Comparison of ENCODE assay signal across 17 cellular contexts in the genomic region with DNA sequence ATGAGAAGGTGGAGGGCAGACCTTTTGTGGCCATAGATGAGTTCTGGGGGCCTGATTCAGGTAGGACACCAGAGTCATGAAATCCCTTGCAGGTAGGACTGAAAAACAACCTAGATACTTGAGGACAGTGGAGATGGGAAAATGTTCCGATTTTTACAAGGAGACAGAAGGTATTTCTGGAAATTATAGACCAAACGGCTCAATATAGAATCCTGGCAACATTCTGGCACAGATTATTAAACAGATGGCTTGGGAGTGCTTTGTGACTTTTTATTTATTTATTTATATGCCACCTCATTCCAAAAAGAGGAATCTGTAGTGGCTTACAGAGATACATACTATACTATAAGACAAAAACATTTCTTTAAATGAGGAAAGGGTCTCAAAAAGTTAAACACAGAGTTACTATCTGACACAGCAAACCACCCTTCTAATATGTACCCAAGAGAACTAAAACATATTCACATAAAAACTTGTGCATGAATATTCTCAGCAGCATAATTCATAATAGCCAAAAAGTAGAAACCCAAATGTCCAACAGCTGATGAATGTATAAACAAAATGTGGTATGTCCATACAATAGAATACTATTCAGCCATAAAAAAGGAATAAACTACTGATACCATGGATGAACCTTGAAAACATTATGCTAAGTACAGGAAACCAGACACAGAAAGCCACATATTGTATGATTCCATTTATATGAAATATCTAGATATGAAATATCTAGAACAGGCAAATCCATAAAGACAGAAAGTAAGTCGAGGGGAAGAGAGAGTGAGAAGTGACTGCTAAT. TPM values are rescaled to one million over a fixed set of nuclear protein-coding genes. Genes with fewer than 3 reads are reported as not detected.
DNase-seq lines count a peak whose midpoint lies in the region; ATAC-seq, FAIRE-seq and TF ChIP-seq lines count a peak whose summit lies in the region.
"Had no signal": no experiment of that assay in that cellular context is flagged by ENCODE, and none has a peak within 500 bp of the region (broad histone marks: within the 10 kb centered on the region; RNA-seq: fewer than 3 reads in every experiment).

No MANE protein-coding gene starts in this region.

- WGBS in A549 (ENCODE audit: missing lambda C conversion rate): 10% methylated on average over 3 of the region's 3 CpGs
- WGBS in K562 (ENCODE audit: insufficient coverage, low coverage, missing lambda C conversion rate): 2% methylated on average over 3 of the region's 3 CpGs

- H3K9me3 ChIP-seq in A549 (peaks cover 24% of the 10 kb centered on the region), K562 (replicated peaks; ENCODE audit: control insufficient read depth, insufficient read depth, low read depth, low read length) (peaks cover 3% of the 10 kb centered on the region; the same call in 1 of the 2 replicates)
- H3K9me3 ChIP-seq: BE2C had no signal

- H4K20me1 ChIP-seq in K562 (replicated peaks; ENCODE audit: control insufficient read depth, insufficient read depth, low read length): no peaks in the 10 kb centered on the region

- no peaks in the 10 kb centered on the region for H3K36me3 ChIP-seq in K562 (ENCODE audit: control insufficient read depth, insufficient read depth, low read length)
- H3K36me3 ChIP-seq: BE2C had no signal

- POLR2A ChIA-PET in A549 (lab: Yijun Ruan, JAX): no interaction called here
- POLR2A ChIA-PET in K562 (lab: Yijun Ruan, JAX): interaction anchor here (1.3 kb wide), 1 partner anchor 8 kb away, joined by 3 read pairs; no protein-coding TSS in a partner anchor

- 0 out of 5 replicates have a peak, but pooled peaks cover 0 to 14% of the 10 kb centered on the region in 2 experiments for H3K27me3 ChIP-seq in K562 (ENCODE audit: control insufficient read depth in 2 of 2, insufficient read depth in 2 of 2, low read length in 2 of 2)
- H3K27me3 ChIP-seq: BE2C had no signal

- H3K79me2 ChIP-seq in K562 (ENCODE audit: control insufficient read depth, insufficient read depth, low read length): no peaks in the 10 kb centered on the region

- H3K9ac ChIP-seq in K562 (ENCODE audit: insufficient read depth in 1 of 2, low read depth in 2 of 2, low read length in 2 of 2): no peak overlapping the region

- no peak for FAIRE-seq in A549 (lab: Jason Lieb, UNC)
- FAIRE-seq in K562 (lab: Jason Lieb, UNC): no peak
- FAIRE-seq: A204.1, GM12878, H54 had no signal

- H2AFZ ChIP-seq in K562 (ENCODE audit: low read depth, low read length): no peak overlapping the region

- TF ChIP-seq CTCF in A549 (IDR thresholded peaks at IDR 0.05) (no peak), K562 (IDR thresholded peaks at IDR 0.05 in 2 of 3, conservative IDR thresholded peaks at IDR 0.05 in 1 of 3; ENCODE audit: insufficient read depth in 2 of 3, low read depth in 1 of 3, low read length in 3 of 3) (no peak)

- H3K4me1 ChIP-seq in A549 (no peaks in the 10 kb centered on the region), K562 (replicated peaks in 1 of 2; ENCODE audit: control insufficient read depth in 2 of 2, insufficient read depth in 2 of 2, low read length in 2 of 2) (no peaks in the 10 kb centered on the region)
- H3K4me1 ChIP-seq: BE2C had no signal

- DNase-seq in A549 (ENCODE audit: low read depth in 1 of 2, low spot score in 1 of 2) (no peak), DMS 273 (lab: John Stamatoyannopoulos, UW; ENCODE audit: unreplicated experiment) (peak; percentile 74), NCI-H1694 treated with DMSO at 0.1 percent for 48 hours (lab: John Stamatoyannopoulos, UW) (peak; percentile 83), K562 (ENCODE audit: extremely low read depth in 1 of 4, low spot score in 3 of 4) (no peak), cardiac septum (ENCODE audit: low spot score) (no peak), cortex of kidney (lab: John Stamatoyannopoulos, UW) (no peak)
- DNase-seq in activated CD4-positive, CD25-positive, alpha-beta regulatory T cell treated with anti-CD3 and anti-CD28 coated beads, Interleukin-2, amount 50 U/mL, for 72 hours: no peak
- DNase-seq: BE2C; CD4-positive, alpha-beta memory T cell; COR-L47 had no signal

- BruUV-seq in K562 (replicated peaks; lab: Mats Ljungman, UMichigan): no TSS peak

- CTCF ChIA-PET in A549 (lab: Yijun Ruan, JAX): interaction anchor here (0.7 to 3.0 kb wide), 6 partner anchors 13 to 200 kb away, joined by 3 to 9 read pairs (median 6); no protein-coding TSS in a partner anchor
- CTCF ChIA-PET in K562 (lab: Yijun Ruan, JAX; ENCODE audit: low intra/inter-chr PET ratio): no interaction called here

- intact Hi-C loops in K562 (cut with micrococcal nuclease): no loop called here
- intact Hi-C loops in cardiac septum (cut with DNase I): no loop called here

- no peak for TF ChIP-seq EP300 in A549 (IDR thresholded peaks at IDR 0.05)
- TF ChIP-seq EP300 in K562 (IDR thresholded peaks at IDR 0.05; ENCODE audit: low read length): no peak

- ATAC-seq in A549 (no peak), K562 (no peak), GM21786 (IDR thresholded peaks at IDR 0.05; ENCODE audit: unreplicated experiment) (no peak)
- ATAC-seq: GM12878, HCT116 had no signal

- in situ Hi-C loops in K562 (cut with MboI): no loop called here

- no peak for TF ChIP-seq POLR2A in A549 (IDR thresholded peaks at IDR 0.05; ENCODE audit: low read length)
- no peak for TF ChIP-seq POLR2A in K562 (conservative IDR thresholded peaks at IDR 0.05)

- H3K9me1 ChIP-seq in K562 (ENCODE audit: control insufficient read depth, insufficient read depth, low read length): no peaks in the 10 kb centered on the region

- TF ChIP-seq RAD21 in A549 (conservative IDR thresholded peaks at IDR 0.05 in 1 of 2, IDR thresholded peaks at IDR 0.05 in 1 of 2) (no peak), K562 (CRISPR knock-in tag; conservative IDR thresholded peaks at IDR 0.05 in 1 of 2, IDR thresholded peaks at IDR 0.05 in 1 of 2) (no peak)

- H3K27ac ChIP-seq in A549: no peak overlapping the region
- no peak overlapping the region for H3K27ac ChIP-seq in K562 (ENCODE audit: extremely low read depth, low read depth, low read length)
- H3K27ac ChIP-seq: C4-2B, HL-60 had no signal

- no peak overlapping the region for H3K4me3 ChIP-seq in A549
- H3K4me3 ChIP-seq in K562: no peak overlapping the region
- H3K4me3 ChIP-seq: GM12878 had no signal

- H3K4me2 ChIP-seq in A549: no peak overlapping the region
- H3K4me2 ChIP-seq in K562 (ENCODE audit: insufficient read depth, low read length): no peak overlapping the region

TF ChIP-seq in A549, 52 proteins besides CTCF, POLR2A, EP300 and RAD21:
- TF ChIP-seq KDM1A (IDR thresholded peaks at IDR 0.05; ENCODE audit: low read depth) (0 out of 2 replicates have a peak, but pooled peaks have one; percentile 37), MYC (IDR thresholded peaks at IDR 0.05; ENCODE audit: borderline replicate concordance, low read length) (no peak)

TF ChIP-seq in K562, 482 proteins besides CTCF, POLR2A, EP300 and RAD21:
- TF ChIP-seq ADNP (tag; IDR thresholded peaks at IDR 0.05) (0 out of 2 replicates have a peak, but pooled peaks have one; percentile 28), MNT (conservative IDR thresholded peaks at IDR 0.05) (no peak), NCOA4 (IDR thresholded peaks at IDR 0.05; ENCODE audit: partially characterized antibody) (no peak), RBM25 (IDR thresholded peaks at IDR 0.05; ENCODE audit: low read depth, low read length, severe bottlenecking) (peak; percentile 76), ZNF146 (CRISPR knock-in tag; IDR thresholded peaks at IDR 0.05; ENCODE audit: unreplicated experiment) (peak; percentile 88)

RNA-seq across cellular contexts. Expression of gene CDK18, which starts 49.7 kb away (rescaled TPM):
- polyA plus RNA-seq in A549 (2011; rRNA removed): 0.75 and 1.3 TPM in 2 replicates
- 0.85 and 0.95 TPM in 2 replicates for polyA plus RNA-seq in A549 (2012; cell fraction: cytosol; rRNA removed)
- 2.6 and 2.7 TPM in 2 replicates for polyA plus RNA-seq in A549 (2012; cell fraction: nucleus; rRNA removed)
- 1.4 to 2.3 TPM (median 2.0 TPM) in 3 replicates for polyA plus RNA-seq in A549 (2017; fragmentation: RNase III; extraction: RNeasy Plus Mini Kit Qiagen cat#74134 plus additional on column Dnase treatment)
- 2.0 and 3.3 TPM in 2 replicates for polyA minus RNA-seq in A549 (2011; rRNA and poly(A)+ RNA removed)
- 0.63 and 3.1 TPM in 2 replicates for total RNA-seq in K562 (2011; cell fraction: chromatin; rRNA removed; ENCODE audit: low replicate concordance)
- 0.92 and 1.2 TPM in 2 replicates for total RNA-seq in K562 (2011; cell fraction: nucleolus; rRNA removed)
- 1.0 and 1.7 TPM in 2 replicates for total RNA-seq in K562 (2011; cell fraction: nucleoplasm; rRNA removed)
- 0.05 TPM in 1 of 2 replicates, not detected in the other for total RNA-seq in K562 (2014; rRNA removed)
- 0.07 TPM in 1 of 2 replicates, not detected in the other for total RNA-seq in K562 (2014; rRNA removed; fragmentation: Illumina TruSeq; extraction: Trizol)
- total RNA-seq in K562 (2015; rRNA removed; fragmentation: Illumina TruSeq; extraction: Trizol): 0.23 and 0.69 TPM in 2 replicates
- 0.34 and 0.44 TPM in 2 replicates for total RNA-seq in K562 (2021)
- 0.17 and 0.20 TPM in 2 replicates for polyA plus RNA-seq in K562 (2011; rRNA removed)
- 0.06 and 0.25 TPM in 2 replicates for polyA plus RNA-seq in K562 (2011; cell fraction: cytosol; rRNA removed)
- polyA plus RNA-seq in K562 (2011; cell fraction: nucleus; rRNA removed): 0.51 and 1.9 TPM in 2 replicates
- polyA plus RNA-seq in K562 (2012): 0.46 and 1.4 TPM in 2 replicates
- polyA plus RNA-seq in K562 (2014; fragmentation: Illumina TruSeq; extraction: Trizol): 0.51 and 0.61 TPM in 2 replicates
- polyA plus RNA-seq in K562 (2014; fragmentation: Nextera tagmentation; extraction: Ambion mirVana): not detected
- polyA plus RNA-seq in K562 (2014; rRNA removed): 0.08 and 0.19 TPM in 2 replicates
- polyA minus RNA-seq in K562 (2011; rRNA and poly(A)+ RNA removed): 0.18 and 0.28 TPM in 2 replicates
- polyA minus RNA-seq in K562 (2011; cell fraction: cytosol; rRNA and poly(A)+ RNA removed): not detected in 2 replicates
- 0.56 and 1.6 TPM in 2 replicates for polyA minus RNA-seq in K562 (2011; cell fraction: nucleus; rRNA and poly(A)+ RNA removed)
- total RNA-seq in cardiac septum: 195 TPM

Comparison
In these comparisons a context has a peak if more than half of its experiments do, and no peak if none do; other contexts are left out.
1. DNase-seq: peak in DMS 273 (single experiment) and NCI-H1694 treated with DMSO at 0.1 percent for 48 hours (single experiment); none in A549 (0 of 2), K562 (0 of 4), activated CD4-positive, CD25-positive, alpha-beta regulatory T cell treated with anti-CD3 and anti-CD28 coated beads, Interleukin-2, amount 50 U/mL, for 72 hours (single experiment), cardiac septum (single experiment) and cortex of kidney (single experiment).
2. RNA of gene CDK18, which starts 49.7 kb away (total RNA-seq): 195 TPM in cardiac septum (single experiment); 0.05 to 3.1 TPM in K562; every median in the first group is over 10 times any median in the second.
3. Of the 35 proteins assayed by ChIP-seq in both K562 and A549: peak only in K562: none; only in A549: KDM1A; in both: none; in neither: 34.